Comparison of ENCODE assay signal across 22 cellular contexts in the genomic region with DNA sequence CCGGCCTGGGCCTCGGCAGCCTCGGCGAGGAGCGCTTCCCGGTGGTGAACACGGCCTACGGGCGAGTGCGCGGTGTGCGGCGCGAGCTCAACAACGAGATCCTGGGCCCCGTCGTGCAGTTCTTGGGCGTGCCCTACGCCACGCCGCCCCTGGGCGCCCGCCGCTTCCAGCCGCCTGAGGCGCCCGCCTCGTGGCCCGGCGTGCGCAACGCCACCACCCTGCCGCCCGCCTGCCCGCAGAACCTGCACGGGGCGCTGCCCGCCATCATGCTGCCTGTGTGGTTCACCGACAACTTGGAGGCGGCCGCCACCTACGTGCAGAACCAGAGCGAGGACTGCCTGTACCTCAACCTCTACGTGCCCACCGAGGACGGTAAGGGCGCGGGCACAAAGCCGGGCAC. TPM values are rescaled to one million over a fixed set of nuclear protein-coding genes. Genes with fewer than 3 reads are reported as not detected.
DNase-seq lines count a peak whose midpoint lies in the region; ATAC-seq and FAIRE-seq lines count a peak whose summit lies in the region.
"Had no signal": no experiment of that assay in that cellular context is flagged by ENCODE, and none has a peak within 500 bp of the region (broad histone marks: within the 10 kb centered on the region; RNA-seq: fewer than 3 reads in every experiment).

No MANE protein-coding gene starts in this region.

- H3K4me3 Mint-ChIP-seq in activated CD8-positive, alpha-beta memory T cell treated with anti-CD3 and anti-CD28 coated beads, Interleukin-2, amount 10 ng/mL, durations not matched to agents 7 days and 5 days, result no peak overlapping the region
- no peak overlapping the region for H3K4me3 Mint-ChIP-seq in activated CD4-positive, alpha-beta memory T cell treated with anti-CD3 and anti-CD28 coated beads for 36 hours
- H3K4me3 Mint-ChIP-seq: T-helper 2 cell treated with Interferon-gamma antibody and Interleukin-4, amounts not matched to agents 5 μg/mL and 100 μg/mL, for 36 hours had no signal

- peak; percentile 72 for DNase-seq in activated CD8-positive, alpha-beta memory T cell treated with anti-CD3 and anti-CD28 coated beads for 24 hours
- DNase-seq in activated CD8-positive, alpha-beta memory T cell treated with anti-CD3 and anti-CD28 coated beads, Interleukin-2, amount 10 ng/mL, durations not matched to agents 7 days and 5 days, result no peak
- DNase-seq in activated CD4-positive, alpha-beta memory T cell treated with anti-CD3 and anti-CD28 coated beads for 36 hours, result peak; percentile 53
- peak in 1 of 61 donors; percentile 16 for DNase-seq in caudate nucleus (lab: John Stamatoyannopoulos, UW)
- DNase-seq in small intestine, result peak; percentile 12
- DNase-seq in H4 (ENCODE audit: low spot score), result no peak
- DNase-seq in NCI-H526 (lab: John Stamatoyannopoulos, UW), result no peak
- DNase-seq: effector memory CD4-positive, alpha-beta T cell; hypothalamus; left lung; NCI-H1092; NCI-H2081 treated with DMSO at 0.1 percent for 48 hours; NCI-H524 treated with DMSO at 0.1 percent for 48 hours; SIG-M5 had no signal

- FAIRE-seq in small intestine (lab: Jason Lieb, UNC), result no peak

- H3K36me3 ChIP-seq in small intestine (ENCODE audit: control insufficient read depth in 2 of 2, insufficient read depth in 2 of 2, low read length in 2 of 2), result no peaks in the 10 kb centered on the region
- H3K36me3 ChIP-seq: cardiac muscle cell, left lung had no signal

- H3K4me1 Mint-ChIP-seq in activated CD8-positive, alpha-beta memory T cell treated with anti-CD3 and anti-CD28 coated beads, Interleukin-2, amount 10 ng/mL, durations not matched to agents 7 days and 5 days, result peaks cover 6% of the 10 kb centered on the region
- peaks cover 15% of the 10 kb centered on the region for H3K4me1 Mint-ChIP-seq in activated CD4-positive, alpha-beta memory T cell treated with anti-CD3 and anti-CD28 coated beads for 36 hours (ENCODE audit: low read depth)

- H3K27me3 ChIP-seq in small intestine (ENCODE audit: control insufficient read depth in 2 of 2, insufficient read depth in 2 of 2, low read length in 2 of 2), result no peaks in the 10 kb centered on the region
- H3K27me3 ChIP-seq: cardiac muscle cell had no signal

- peaks cover 9% of the 10 kb centered on the region for H3K27me3 Mint-ChIP-seq in activated CD8-positive, alpha-beta memory T cell treated with anti-CD3 and anti-CD28 coated beads, Interleukin-2, amount 10 ng/mL, durations not matched to agents 7 days and 5 days
- H3K27me3 Mint-ChIP-seq in activated CD4-positive, alpha-beta memory T cell treated with anti-CD3 and anti-CD28 coated beads for 36 hours, result no peaks in the 10 kb centered on the region

- POLR2A ChIA-PET in activated CD4-positive, alpha-beta memory T cell treated with anti-CD3 and anti-CD28 coated beads for 36 hours (lab: Charles Lee), result no interaction called here

- CTCF ChIA-PET in activated CD8-positive, alpha-beta memory T cell treated with anti-CD3 and anti-CD28 coated beads, Interleukin-2, amount 10 ng/mL, durations not matched to agents 7 days and 5 days (lab: Charles Lee), result interaction anchor here (1.7 kb wide), 1 partner anchor 28 kb away, joined by 8 read pairs; no protein-coding TSS in a partner anchor
- CTCF ChIA-PET in activated CD4-positive, alpha-beta memory T cell treated with anti-CD3 and anti-CD28 coated beads for 36 hours (lab: Charles Lee), result interaction anchor here (1.5 kb wide), 1 partner anchor 52 kb away, joined by 3 read pairs; no protein-coding TSS in a partner anchor

- no peaks in the 10 kb centered on the region for H3K36me3 Mint-ChIP-seq in activated CD8-positive, alpha-beta memory T cell treated with anti-CD3 and anti-CD28 coated beads, Interleukin-2, amount 10 ng/mL, durations not matched to agents 7 days and 5 days
- H3K36me3 Mint-ChIP-seq in activated CD4-positive, alpha-beta memory T cell treated with anti-CD3 and anti-CD28 coated beads for 36 hours, result no peaks in the 10 kb centered on the region

- no peak for ATAC-seq in activated CD8-positive, alpha-beta memory T cell treated with anti-CD3 and anti-CD28 coated beads, Interleukin-2, amount 10 ng/mL, durations not matched to agents 7 days and 5 days
- ATAC-seq in HG02981 (IDR thresholded peaks at IDR 0.05; ENCODE audit: unreplicated experiment), result no peak
- ATAC-seq: left lung had no signal

- H3K4me3 ChIP-seq in small intestine (ENCODE audit: low read depth in 1 of 2, low read length in 2 of 2), result no peak overlapping the region
- H3K4me3 ChIP-seq: cardiac muscle cell, left lung, skin epidermis had no signal

- WGBS in small intestine, 3 donors, result 48 to 59% (median 54%) methylated on average over 36 to 49 of the region's 49 CpGs

- no peak overlapping the region for H3K27ac Mint-ChIP-seq in activated CD8-positive, alpha-beta memory T cell treated with anti-CD3 and anti-CD28 coated beads, Interleukin-2, amount 10 ng/mL, durations not matched to agents 7 days and 5 days
- H3K27ac Mint-ChIP-seq in activated CD4-positive, alpha-beta memory T cell treated with anti-CD3 and anti-CD28 coated beads for 36 hours, result no peak overlapping the region
- H3K27ac Mint-ChIP-seq: T-helper 2 cell treated with Interferon-gamma antibody and Interleukin-4, amounts not matched to agents 5 μg/mL and 100 μg/mL, for 36 hours had no signal

- H3K4me1 ChIP-seq in small intestine (ENCODE audit: control insufficient read depth in 2 of 2, insufficient read depth in 1 of 2, low read depth in 1 of 2, low read length in 1 of 2), result no peaks in the 10 kb centered on the region

- no peaks in the 10 kb centered on the region for H3K9me3 Mint-ChIP-seq in activated CD8-positive, alpha-beta memory T cell treated with anti-CD3 and anti-CD28 coated beads, Interleukin-2, amount 10 ng/mL, durations not matched to agents 7 days and 5 days (ENCODE audit: low read depth)
- H3K9me3 Mint-ChIP-seq in activated CD4-positive, alpha-beta memory T cell treated with anti-CD3 and anti-CD28 coated beads for 36 hours, result no peaks in the 10 kb centered on the region
- H3K9me3 Mint-ChIP-seq: T-helper 2 cell treated with Interferon-gamma antibody and Interleukin-4, amounts not matched to agents 5 μg/mL and 100 μg/mL, for 36 hours had no signal

- H3K27ac ChIP-seq in caudate nucleus (ENCODE audit: low read depth, low read length) (peak overlapping the region; percentile 62), small intestine (ENCODE audit: low read depth in 1 of 2, low read length in 1 of 2) (no peak overlapping the region)
- H3K27ac ChIP-seq: cardiac muscle cell, HL-60, KMS-11, left lung, parathyroid adenoma had no signal

- no peaks in the 10 kb centered on the region for H3K9me3 ChIP-seq in small intestine (ENCODE audit: control insufficient read depth, low read depth)
- H3K9me3 ChIP-seq: left lung had no signal

- intact Hi-C loops in activated CD4-positive, alpha-beta memory T cell treated with anti-CD3 and anti-CD28 coated beads for 36 hours (cut with micrococcal nuclease), result no loop called here

RNA-seq across cellular contexts. Expression of a gene that starts 0.7 kb away (rescaled TPM):
- total RNA-seq in activated CD8-positive, alpha-beta memory T cell treated with anti-CD3 and anti-CD28 coated beads, Interleukin-2, amount 10 ng/mL, durations not matched to agents 7 days and 5 days, result 1 to 10 TPM; 2.0 to 3.5 TPM
- 1 to 10 TPM; 9.0 to 9.9 TPM for total RNA-seq in activated CD4-positive, alpha-beta memory T cell treated with anti-CD3 and anti-CD28 coated beads for 36 hours
- 1 to 10 TPM in 1 of 3 donors, under 1 TPM in 2; 0.22 to 4.6 (median 0.54) TPM for polyA plus RNA-seq in small intestine
- total RNA-seq in H4 (2014; rRNA removed; shearing (Covaris generic)), result 3.1 and 3.5 TPM in 2 replicates

RNA-seq across cellular contexts. Expression of a gene that starts 4.4 kb away (rescaled TPM):
- 10 to 100 TPM; 47.5 to 56.1 TPM for total RNA-seq in activated CD8-positive, alpha-beta memory T cell treated with anti-CD3 and anti-CD28 coated beads, Interleukin-2, amount 10 ng/mL, durations not matched to agents 7 days and 5 days
- total RNA-seq in activated CD4-positive, alpha-beta memory T cell treated with anti-CD3 and anti-CD28 coated beads for 36 hours, result 10 to 100 TPM; 87.0 to 88.5 TPM
- polyA plus RNA-seq in small intestine, result 100 to 1,000 TPM; 193 to 771 (median 521) TPM
- total RNA-seq in H4 (2014; rRNA removed; shearing (Covaris generic)), result 76.1 and 108 TPM in 2 replicates

RNA-seq across cellular contexts. Expression of a gene that starts 11.8 kb away (rescaled TPM):
- total RNA-seq in activated CD8-positive, alpha-beta memory T cell treated with anti-CD3 and anti-CD28 coated beads, Interleukin-2, amount 10 ng/mL, durations not matched to agents 7 days and 5 days, result not detected
- not detected for total RNA-seq in activated CD4-positive, alpha-beta memory T cell treated with anti-CD3 and anti-CD28 coated beads for 36 hours
- polyA plus RNA-seq in small intestine, result not detected
- not detected in 2 replicates for total RNA-seq in H4 (2014; rRNA removed; shearing (Covaris generic))
- total RNA-seq: cardiac muscle cell, Daoy, left lung had no signal
- polyA plus RNA-seq: cardiac muscle cell had no signal

RNA-seq across cellular contexts. Expression of a gene that starts 14.0 kb away (rescaled TPM):
- 10 to 100 TPM; 65.5 to 74.2 TPM for total RNA-seq in activated CD8-positive, alpha-beta memory T cell treated with anti-CD3 and anti-CD28 coated beads, Interleukin-2, amount 10 ng/mL, durations not matched to agents 7 days and 5 days
- 10 to 100 TPM; 78.2 to 87.0 TPM for total RNA-seq in activated CD4-positive, alpha-beta memory T cell treated with anti-CD3 and anti-CD28 coated beads for 36 hours
- 10 to 100 TPM in 2 of 3 donors, 1 to 10 TPM in 1; 6.3 to 18.0 (median 14.1) TPM for polyA plus RNA-seq in small intestine
- 20.0 and 22.7 TPM in 2 replicates for total RNA-seq in H4 (2014; rRNA removed; shearing (Covaris generic))

RNA-seq across cellular contexts. Expression of a gene that starts 17.1 kb away (rescaled TPM):
- total RNA-seq in activated CD8-positive, alpha-beta memory T cell treated with anti-CD3 and anti-CD28 coated beads, Interleukin-2, amount 10 ng/mL, durations not matched to agents 7 days and 5 days, result not detected
- not detected for total RNA-seq in activated CD4-positive, alpha-beta memory T cell treated with anti-CD3 and anti-CD28 coated beads for 36 hours
- polyA plus RNA-seq in small intestine, result not detected
- not detected in 2 replicates for total RNA-seq in H4 (2014; rRNA removed; shearing (Covaris generic))
- total RNA-seq: cardiac muscle cell, Daoy, left lung had no signal
- polyA plus RNA-seq: cardiac muscle cell had no signal

Comparison
In these comparisons a context has a peak if more than half of its experiments do, and no peak if none do; other contexts are left out.
1. DNase-seq: peak in activated CD8-positive, alpha-beta memory T cell treated with anti-CD3 and anti-CD28 coated beads for 24 hours (single experiment), activated CD4-positive, alpha-beta memory T cell treated with anti-CD3 and anti-CD28 coated beads for 36 hours (single experiment) and small intestine (single experiment); none in activated CD8-positive, alpha-beta memory T cell treated with anti-CD3 and anti-CD28 coated beads, Interleukin-2, amount 10 ng/mL, durations not matched to agents 7 days and 5 days (single experiment), H4 (single experiment) and NCI-H526 (0 of 2).